8 cellular contexts compared by ENCODE assay signal in genomic region chr22:40635008-40635939, GRCh38. TPM values are rescaled to one million over a fixed set of nuclear protein-coding genes. Genes with fewer than 3 reads are reported as not detected.
A peak's percentile ranks its signal among the peaks of the same experiment; 100 is the strongest.
DNase-seq lines count a peak whose midpoint lies in the region; ATAC-seq and TF ChIP-seq lines count a peak whose summit lies in the region.

No MANE protein-coding gene starts in this region.

- POLR2A ChIA-PET in CD8-positive, alpha-beta memory T cell (lab: Charles Lee), result no interaction called here
- POLR2A ChIA-PET in RWPE1 (lab: Yijun Ruan, JAX; ENCODE audit: low non-redundant PET), result no interaction called here

- H2AFZ ChIP-seq in fibroblast of lung (ENCODE audit: low read length) (no peak overlapping the region), osteoblast (ENCODE audit: low read length) (no peak overlapping the region)

- H3K27me3 ChIP-seq in CD8-positive, alpha-beta memory T cell (ENCODE audit: insufficient read depth, low read length, poor library complexity, severe bottlenecking), result no peaks in the 10 kb centered on the region
- H3K27me3 ChIP-seq in fibroblast of lung (ENCODE audit: control insufficient read depth, insufficient read depth, low read length), result no peaks in the 10 kb centered on the region
- H3K27me3 ChIP-seq in osteoblast (ENCODE audit: insufficient read depth, low read length), result no peaks in the 10 kb centered on the region

- TF ChIP-seq CTCF in RWPE1 (conservative IDR thresholded peaks at IDR 0.05; ENCODE audit: low read depth) (no peak), fibroblast of lung (conservative IDR thresholded peaks at IDR 0.05 in 1 of 2, IDR thresholded peaks at IDR 0.05 in 1 of 2; ENCODE audit: low read depth in 1 of 2, low read length in 2 of 2) (no peak), osteoblast (IDR thresholded peaks at IDR 0.05; ENCODE audit: extremely low read depth, low read depth, low read length) (no peak)

- no peaks in the 10 kb centered on the region for H3K9me3 Mint-ChIP-seq in CD8-positive, alpha-beta memory T cell

- ATAC-seq in HG03175 (IDR thresholded peaks at IDR 0.05; ENCODE audit: unreplicated experiment), result no peak

- H3K4me3 ChIP-seq in CD8-positive, alpha-beta memory T cell (ENCODE audit: low read length), result peak overlapping the region; percentile 81
- peak overlapping the region; percentile 69 to 93 (median 86) for H3K4me3 ChIP-seq in fibroblast of lung (replicated peaks in 1 of 4; ENCODE audit: control extremely low read depth in 1 of 4, insufficient read depth in 1 of 4, low read depth in 3 of 4, low read length in 4 of 4)
- H3K4me3 ChIP-seq in osteoblast (ENCODE audit: insufficient read depth, low read length), result peak overlapping the region; percentile 93

- peak overlapping the region; percentile 1 to 95 (median 91) for H3K27ac Mint-ChIP-seq in CD8-positive, alpha-beta memory T cell

- no peak for DNase-seq in CD8-positive, alpha-beta memory T cell
- DNase-seq in RWPE1 (ENCODE audit: low spot score) (no peak), fibroblast of lung (ENCODE audit: low read depth in 2 of 2) (peak; percentile 50 to 56), osteoblast (ENCODE audit: insufficient read length, low spot score, missing footprints) (peak; percentile 42), hippocampal formation (lab: John Stamatoyannopoulos, UW) (no peak), NCI-H1436 treated with DMSO at 0.1 percent for 48 hours (lab: John Stamatoyannopoulos, UW) (no peak), T1000 (lab: John Stamatoyannopoulos, UW) (no peak)

- no peaks in the 10 kb centered on the region for H3K27me3 Mint-ChIP-seq in CD8-positive, alpha-beta memory T cell

- H3K4me1 Mint-ChIP-seq in CD8-positive, alpha-beta memory T cell, result peaks cover 45 to 61% (median 56%) of the 10 kb centered on the region in 3 donors

- CTCF ChIA-PET in CD8-positive, alpha-beta memory T cell (lab: Charles Lee), result interaction anchor here (0.6 to 2.7 kb wide), 4 partner anchors 10 to 198 kb away, joined by 3 to 10 read pairs (median 6); no protein-coding TSS in a partner anchor
- CTCF ChIA-PET in RWPE1 (lab: Yijun Ruan, JAX), result no interaction called here

- H3K9ac ChIP-seq in fibroblast of lung (ENCODE audit: insufficient read depth, low read length), result peak overlapping the region; percentile 94

- H3K9me3 ChIP-seq in CD8-positive, alpha-beta memory T cell (ENCODE audit: low read length), result no peaks in the 10 kb centered on the region
- H3K9me3 ChIP-seq in fibroblast of lung (ENCODE audit: control insufficient read depth, insufficient read depth, low read depth, low read length) (no peaks in the 10 kb centered on the region), osteoblast (ENCODE audit: low read depth, low read length) (no peaks in the 10 kb centered on the region)

- H3K4me2 ChIP-seq in fibroblast of lung (ENCODE audit: extremely low read depth, insufficient read depth, low read length) (peak overlapping the region; percentile 97), osteoblast (ENCODE audit: insufficient read depth, low read length) (peak overlapping the region; percentile 99)

- peaks cover 28% of the 10 kb centered on the region for H3K4me1 ChIP-seq in CD8-positive, alpha-beta memory T cell (ENCODE audit: insufficient read depth, low read length)
- peaks cover 5% of the 10 kb centered on the region for H3K4me1 ChIP-seq in fibroblast of lung (ENCODE audit: control insufficient read depth, extremely low read depth, insufficient read depth, low read length)
- peaks cover 27% of the 10 kb centered on the region for H3K4me1 ChIP-seq in osteoblast (ENCODE audit: insufficient read depth, low read length)

- H3K36me3 ChIP-seq in CD8-positive, alpha-beta memory T cell (ENCODE audit: insufficient read depth, low read length), result no peaks in the 10 kb centered on the region
- H3K36me3 ChIP-seq in fibroblast of lung (ENCODE audit: control insufficient read depth, insufficient read depth, low read length), result no peaks in the 10 kb centered on the region
- no peaks in the 10 kb centered on the region for H3K36me3 ChIP-seq in osteoblast (ENCODE audit: insufficient read depth, low read length)

- peaks cover 0 to 11% (median 0%) of the 10 kb centered on the region in 3 donors for H3K36me3 Mint-ChIP-seq in CD8-positive, alpha-beta memory T cell

- H3K4me3 Mint-ChIP-seq in CD8-positive, alpha-beta memory T cell, result peak overlapping the region; percentile 85 to 95 (median 91)

- H4K20me1 ChIP-seq in fibroblast of lung (ENCODE audit: control insufficient read depth, extremely low read depth, insufficient read depth, low read length) (no peaks in the 10 kb centered on the region), osteoblast (ENCODE audit: insufficient read depth, low read length) (peaks cover 47% of the 10 kb centered on the region)

- peak overlapping the region; percentile 75 for H3K27ac ChIP-seq in CD8-positive, alpha-beta memory T cell (ENCODE audit: low read depth, low read length)
- H3K27ac ChIP-seq in RWPE1, result peak overlapping the region; percentile 87
- peak overlapping the region; percentile 92 for H3K27ac ChIP-seq in fibroblast of lung (ENCODE audit: insufficient read depth, low read length)
- H3K27ac ChIP-seq in osteoblast (ENCODE audit: low read depth, low read length), result peak overlapping the region; percentile 89

- H3K79me2 ChIP-seq in fibroblast of lung (ENCODE audit: control insufficient read depth, insufficient read depth, low read length), result peaks cover 60% of the 10 kb centered on the region
- peaks cover 61% of the 10 kb centered on the region for H3K79me2 ChIP-seq in osteoblast (ENCODE audit: insufficient read depth, low read length)

RNA-seq across cellular contexts. Expression of gene MRTFA, which starts 1.2 kb away (rescaled TPM):
- 10 to 100 TPM; 38.6 to 40.5 TPM for total RNA-seq in CD8-positive, alpha-beta memory T cell
- polyA plus RNA-seq in CD8-positive, alpha-beta memory T cell, result 22.9 TPM
- total RNA-seq in fibroblast of lung (13.4 and 23.0 TPM in 2 replicates), osteoblast (29.8 and 34.0 TPM in 2 replicates)
- polyA plus RNA-seq in fibroblast of lung, result 7.5 and 7.6 TPM in 2 replicates
- polyA plus RNA-seq in fibroblast of lung (2012), result 26.9 and 30.2 TPM in 2 replicates
- polyA minus RNA-seq in fibroblast of lung (ENCODE audit: low replicate concordance), result 120 and 132 TPM in 2 replicates

RNA-seq across cellular contexts. Expression of gene MCHR1, which starts 44.0 kb away (rescaled TPM):
- total RNA-seq in CD8-positive, alpha-beta memory T cell, result not detected
- not detected for polyA plus RNA-seq in CD8-positive, alpha-beta memory T cell
- total RNA-seq in fibroblast of lung, result 0.51 and 0.99 TPM in 2 replicates
- 0.20 and 0.94 TPM in 2 replicates for polyA plus RNA-seq in fibroblast of lung
- polyA plus RNA-seq in fibroblast of lung (2012), result 0.10 and 0.53 TPM in 2 replicates
- not detected in 2 replicates for polyA minus RNA-seq in fibroblast of lung (ENCODE audit: low replicate concordance)
- 0.59 TPM in 1 of 2 replicates, not detected in the other for total RNA-seq in osteoblast

Comparison
In these comparisons a context has a peak if more than half of its experiments do, and no peak if none do; other contexts are left out.
1. DNase-seq: peak in fibroblast of lung (2 of 2) and osteoblast (single experiment); none in CD8-positive, alpha-beta memory T cell (0 of 5), RWPE1 (single experiment), hippocampal formation (0 of 2), NCI-H1436 treated with DMSO at 0.1 percent for 48 hours (single experiment) and T1000 (single experiment).
2. Peak in every context shown above with its lines, with median percentiles within 50 percentile points of each other: H3K27ac ChIP-seq and H3K4me3 ChIP-seq.